ENCODE assay signal across 10 cellular contexts in genomic region chr16:25065899-25066298, GRCh38. TPM values are rescaled to one million over a fixed set of nuclear protein-coding genes. Genes with fewer than 3 reads are reported as not detected.
DNase-seq lines count a peak whose midpoint lies in the region; ATAC-seq and TF ChIP-seq lines count a peak whose summit lies in the region.
"Had no signal": no experiment of that assay in that cellular context is flagged by ENCODE, and none has a peak within 500 bp of the region (broad histone marks: within the 10 kb centered on the region; RNA-seq: fewer than 3 reads in every experiment).

No MANE protein-coding gene starts in this region.

- 100% methylated on average over 3 of the region's 8 CpGs for WGBS in SK-N-SH (ENCODE audit: low lambda C conversion rate)

- no peaks in the 10 kb centered on the region for H3K9me3 ChIP-seq in SK-N-SH
- no peaks in the 10 kb centered on the region for H3K9me3 ChIP-seq in fibroblast of lung (ENCODE audit: control insufficient read depth, insufficient read depth, low read depth, low read length)
- H3K9me3 ChIP-seq in SJCRH30 (replicated peaks), result no peaks in the 10 kb centered on the region

- H4K20me1 ChIP-seq in SK-N-SH (ENCODE audit: insufficient read depth), result no peaks in the 10 kb centered on the region
- H4K20me1 ChIP-seq in fibroblast of lung (ENCODE audit: control insufficient read depth, extremely low read depth, insufficient read depth, low read length), result no peaks in the 10 kb centered on the region

- no peak for ATAC-seq in SK-N-SH treated with all-trans-retinoic acid at 6 μM for 48 hours
- ATAC-seq in stimulated activated memory B cell treated with anti-CD40 and anti-IgM and Interleukin-4, amounts not matched to agents 10 μg/mL and 1 μg/mL and 100 μg/mL, for 72 hours, result no peak

- H3K27ac Mint-ChIP-seq in stimulated activated memory B cell treated with anti-CD40 and anti-IgM and Interleukin-4, amounts not matched to agents 10 μg/mL and 1 μg/mL and 100 μg/mL, for 72 hours, result peak overlapping the region; percentile 93

- H3K36me3 Mint-ChIP-seq in stimulated activated memory B cell treated with anti-CD40 and anti-IgM and Interleukin-4, amounts not matched to agents 10 μg/mL and 1 μg/mL and 100 μg/mL, for 72 hours, result no peaks in the 10 kb centered on the region

- no peak overlapping the region for H3K4me3 ChIP-seq in SK-N-SH (ENCODE audit: low read depth in 2 of 2, low read length in 1 of 2)
- no peak overlapping the region for H3K4me3 ChIP-seq in fibroblast of lung (replicated peaks in 1 of 4; ENCODE audit: control extremely low read depth in 1 of 4, insufficient read depth in 1 of 4, low read depth in 3 of 4, low read length in 4 of 4)
- no peak overlapping the region for H3K4me3 ChIP-seq in SJCRH30

- H3K27me3 ChIP-seq in SK-N-SH (ENCODE audit: insufficient read depth) (no peaks in the 10 kb centered on the region), fibroblast of lung (ENCODE audit: control insufficient read depth, insufficient read depth, low read length) (no peaks in the 10 kb centered on the region), SJCRH30 (no peaks in the 10 kb centered on the region)

- H3K79me2 ChIP-seq in SK-N-SH (ENCODE audit: insufficient read depth), result no peaks in the 10 kb centered on the region
- no peaks in the 10 kb centered on the region for H3K79me2 ChIP-seq in fibroblast of lung (ENCODE audit: control insufficient read depth, insufficient read depth, low read length)

- peak overlapping the region; percentile 87 for H3K4me3 Mint-ChIP-seq in stimulated activated memory B cell treated with anti-CD40 and anti-IgM and Interleukin-4, amounts not matched to agents 10 μg/mL and 1 μg/mL and 100 μg/mL, for 72 hours

- POLR2A ChIA-PET in SK-N-SH (lab: Yijun Ruan, JAX), result interaction anchor here (0.6 to 1.6 kb wide), 3 partner anchors 46 to 51 kb away, joined by 3 to 9 read pairs (median 6); partner anchors contain the start of genes ARHGAP17 and LCMT1

- no peaks in the 10 kb centered on the region for H3K9me2 ChIP-seq in SK-N-SH

- H3K4me1 ChIP-seq in SK-N-SH (ENCODE audit: control insufficient read depth in 1 of 2, insufficient read depth in 2 of 2, low read depth in 1 of 2, low read length in 1 of 2), result peaks cover 3 to 9% of the 10 kb centered on the region in 2 experiments; a peak in 2 of 4 replicates
- H3K4me1 ChIP-seq in fibroblast of lung (ENCODE audit: control insufficient read depth, extremely low read depth, insufficient read depth, low read length), result no peaks in the 10 kb centered on the region
- peaks cover 13% of the 10 kb centered on the region for H3K4me1 ChIP-seq in SJCRH30

- no peak for TF ChIP-seq RAD21 in SK-N-SH (IDR thresholded peaks at IDR 0.05; ENCODE audit: low read length)

- no peak for TF ChIP-seq CTCF in SK-N-SH (IDR thresholded peaks at IDR 0.05)
- TF ChIP-seq CTCF in fibroblast of lung (conservative IDR thresholded peaks at IDR 0.05 in 1 of 2, IDR thresholded peaks at IDR 0.05 in 1 of 2; ENCODE audit: low read depth in 1 of 2, low read length in 2 of 2), result no peak

- CTCF ChIA-PET in SK-N-SH (lab: Yijun Ruan, JAX), result interaction anchor here (0.6 to 2.1 kb wide), 2 partner anchors 9 to 66 kb away, joined by 3 to 7 read pairs; no protein-coding TSS in a partner anchor

- no peak overlapping the region; a peak in 1 of 4 replicates for H3K27ac ChIP-seq in SK-N-SH (ENCODE audit: low read depth in 2 of 2, low read length in 1 of 2)
- no peak overlapping the region for H3K27ac ChIP-seq in fibroblast of lung (ENCODE audit: insufficient read depth, low read length)
- no peak overlapping the region for H3K27ac ChIP-seq in SJCRH30

- H3K36me3 ChIP-seq in SK-N-SH (replicated peaks in 1 of 2; ENCODE audit: control insufficient read depth in 1 of 2, insufficient read depth in 2 of 2, low read length in 1 of 2) (no peaks in the 10 kb centered on the region), fibroblast of lung (ENCODE audit: control insufficient read depth, insufficient read depth, low read length) (no peaks in the 10 kb centered on the region), SJCRH30 (no peaks in the 10 kb centered on the region)

- H2AFZ ChIP-seq in SK-N-SH (ENCODE audit: low read depth), result peak overlapping the region; percentile 93
- peak overlapping the region; percentile 74 for H2AFZ ChIP-seq in fibroblast of lung (ENCODE audit: low read length)

- peaks cover 59% of the 10 kb centered on the region for H3K4me1 Mint-ChIP-seq in stimulated activated memory B cell treated with anti-CD40 and anti-IgM and Interleukin-4, amounts not matched to agents 10 μg/mL and 1 μg/mL and 100 μg/mL, for 72 hours

- H3K4me2 ChIP-seq in SK-N-SH (no peak overlapping the region), fibroblast of lung (ENCODE audit: extremely low read depth, insufficient read depth, low read length) (no peak overlapping the region)

- no peak for TF ChIP-seq EP300 in SK-N-SH (IDR thresholded peaks at IDR 0.05; ENCODE audit: borderline replicate concordance in 1 of 2, low read depth in 1 of 2, low read length in 1 of 2)

- no peaks in the 10 kb centered on the region for H3F3A ChIP-seq in SK-N-SH (replicated peaks; ENCODE audit: insufficient read depth)

- no peaks in the 10 kb centered on the region for H3K9me3 Mint-ChIP-seq in stimulated activated memory B cell treated with anti-CD40 and anti-IgM and Interleukin-4, amounts not matched to agents 10 μg/mL and 1 μg/mL and 100 μg/mL, for 72 hours

- no peaks in the 10 kb centered on the region for H3K27me3 Mint-ChIP-seq in stimulated activated memory B cell treated with anti-CD40 and anti-IgM and Interleukin-4, amounts not matched to agents 10 μg/mL and 1 μg/mL and 100 μg/mL, for 72 hours

- DNase-seq in SK-N-SH, result peak; percentile 28
- DNase-seq in NCI-H69 (lab: John Stamatoyannopoulos, UW), result peak; percentile 36
- no peak for DNase-seq in fibroblast of lung (ENCODE audit: low read depth in 2 of 2)
- no peak for DNase-seq in NK-92 (lab: John Stamatoyannopoulos, UW; ENCODE audit: unreplicated experiment)
- DNase-seq in SJCRH30, result no peak
- DNase-seq in HUDEP-2 (lab: John Stamatoyannopoulos, UW; ENCODE audit: unreplicated experiment in 76 of 76), result no peak
- DNase-seq: SIG-M5; stimulated activated CD4-positive, alpha-beta T cell treated with anti-CD3 and anti-CD28 coated beads, Interleukin-4, amount 100 ng/mL, for 24 hours had no signal

- no peak overlapping the region for H3K9ac ChIP-seq in SK-N-SH
- H3K9ac ChIP-seq in fibroblast of lung (ENCODE audit: insufficient read depth, low read length), result no peak overlapping the region

TF ChIP-seq in SK-N-SH, 30 proteins besides CTCF, POLR2A, EP300 and RAD21:
- TF ChIP-seq MEF2A (IDR thresholded peaks at IDR 0.05; ENCODE audit: borderline replicate concordance, low read depth) (no peak), FOSL2 (IDR thresholded peaks at IDR 0.05; ENCODE audit: borderline replicate concordance, low read depth) (no peak), SMC3 (IDR thresholded peaks at IDR 0.05; ENCODE audit: low read depth, low read length) (no peak), JUND (IDR thresholded peaks at IDR 0.05) (no peak), TAF1 (IDR thresholded peaks at IDR 0.05; ENCODE audit: borderline replicate concordance, low read depth, low read length) (no peak), POLR2AphosphoS5 (IDR thresholded peaks at IDR 0.05; ENCODE audit: low read depth, low read length) (no peak), ELF1 (IDR thresholded peaks at IDR 0.05) (no peak), FOXM1 (IDR thresholded peaks at IDR 0.05; ENCODE audit: low read depth) (no peak), YY1 (IDR thresholded peaks at IDR 0.05; ENCODE audit: low read depth) (no peak)
TF ChIP-seq in SK-N-SH: peak in this region for 0.

TF ChIP-seq in SK-N-SH treated with all-trans-retinoic acid at 6 μM for 48 hours, 23 proteins besides CTCF, POLR2A, EP300 and RAD21 (continues in another document):
- TF ChIP-seq TSHZ2 (CRISPR knock-in tag; IDR thresholded peaks at IDR 0.05) (no peak), ISL1 (CRISPR knock-in tag; IDR thresholded peaks at IDR 0.05) (no peak), TOX (CRISPR knock-in tag; IDR thresholded peaks at IDR 0.05; ENCODE audit: borderline replicate concordance) (no peak), ARNTL (CRISPR knock-in tag; IDR thresholded peaks at IDR 0.05; ENCODE audit: borderline replicate concordance, low read depth) (no peak)

RNA-seq across cellular contexts. Expression of gene LCMT1, which starts 45.6 kb away (rescaled TPM):
- 27.7 and 29.8 TPM in 2 replicates for polyA plus RNA-seq in SK-N-SH (2012; rRNA removed)
- 37.0 and 42.2 TPM in 2 replicates for polyA plus RNA-seq in SK-N-SH (2012; cell fraction: cytosol; rRNA removed)
- 24.5 and 24.9 TPM in 2 replicates for polyA plus RNA-seq in SK-N-SH (2012; cell fraction: nucleus; rRNA removed)
- 40.8 and 49.6 TPM in 2 replicates for total RNA-seq in fibroblast of lung
- 45.8 and 49.0 TPM in 2 replicates for polyA plus RNA-seq in fibroblast of lung
- 40.5 and 41.8 TPM in 2 replicates for polyA plus RNA-seq in fibroblast of lung (2012)
- 42.0 and 69.9 TPM in 2 replicates for polyA minus RNA-seq in fibroblast of lung (ENCODE audit: low replicate concordance)
- 31.7 and 34.7 TPM in 2 replicates for total RNA-seq in SJCRH30 (2014; rRNA removed; shearing (Covaris generic))

RNA-seq across cellular contexts. Expression of gene ARHGAP17, which starts 50.7 kb away (rescaled TPM):
- polyA plus RNA-seq in SK-N-SH (2012; rRNA removed), result 24.0 and 33.4 TPM in 2 replicates
- polyA plus RNA-seq in SK-N-SH (2012; cell fraction: cytosol; rRNA removed), result 29.4 and 31.9 TPM in 2 replicates
- polyA plus RNA-seq in SK-N-SH (2012; cell fraction: nucleus; rRNA removed), result 55.1 and 63.8 TPM in 2 replicates
- total RNA-seq in fibroblast of lung, result 24.7 and 43.4 TPM in 2 replicates
- 60.0 and 61.6 TPM in 2 replicates for polyA plus RNA-seq in fibroblast of lung
- polyA plus RNA-seq in fibroblast of lung (2012), result 90.7 and 110 TPM in 2 replicates
- 91.7 and 92.6 TPM in 2 replicates for polyA minus RNA-seq in fibroblast of lung (ENCODE audit: low replicate concordance)
- total RNA-seq in SJCRH30 (2014; rRNA removed; shearing (Covaris generic)), result 24.6 and 25.0 TPM in 2 replicates

Comparison
In these comparisons a context has a peak if more than half of its experiments do, and no peak if none do; other contexts are left out.
1. DNase-seq: peak in SK-N-SH (single experiment) and NCI-H69 (single experiment); none in fibroblast of lung (0 of 2), NK-92 (single experiment), SJCRH30 (0 of 2) and HUDEP-2 (0 of 76).